ENCODE assay signal across 12 cellular contexts in the genomic region with DNA sequence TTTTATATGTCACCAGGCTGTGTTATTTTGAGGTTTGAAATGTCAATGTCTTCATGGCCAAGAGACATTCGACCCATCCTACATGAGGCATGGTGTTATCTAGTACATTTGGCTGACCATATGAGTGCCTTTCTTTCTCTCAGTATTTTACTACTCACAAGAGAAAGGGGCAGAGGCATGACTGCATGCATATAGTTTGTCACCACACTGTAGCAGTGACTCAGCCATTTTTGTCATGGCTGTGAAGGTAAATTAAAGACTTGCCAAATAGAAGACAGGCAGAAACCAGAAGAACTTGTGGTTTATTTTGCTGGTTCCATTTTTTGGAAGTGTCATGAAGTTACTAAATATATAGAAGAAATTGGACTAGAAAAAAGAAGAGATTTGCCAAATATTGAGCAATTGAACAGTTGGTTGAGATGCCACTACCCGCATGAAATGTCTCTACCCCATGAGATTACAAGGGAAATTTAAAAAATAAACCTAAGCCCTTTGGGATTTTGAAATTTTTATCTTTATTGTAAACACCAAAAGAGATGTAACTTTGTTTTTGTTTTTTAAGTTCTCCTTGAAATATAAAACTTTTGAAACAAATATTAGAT.
DNase-seq lines count a peak whose midpoint lies in the region; FAIRE-seq and TF ChIP-seq lines count a peak whose summit lies in the region.
"Had no signal": no experiment of that assay in that cellular context is flagged by ENCODE, and none has a peak within 500 bp of the region (broad histone marks: within the 10 kb centered on the region; RNA-seq: fewer than 3 reads in every experiment).

No MANE protein-coding gene starts in this region.

- TF ChIP-seq CTCF in NB4 (IDR thresholded peaks at IDR 0.05; ENCODE audit: low read depth, low read length) (no peak), osteocyte (IDR thresholded peaks at IDR 0.05) (no peak), testis (IDR thresholded peaks at IDR 0.05) (no peak)

- FAIRE-seq in colon (lab: Jason Lieb, UNC), result peak; percentile 43

- intact Hi-C loops in testis (cut with DNase I; ENCODE audit: low total_unique reads), result no loop called here

- no peaks in the 10 kb centered on the region for H3K4me1 Mint-ChIP-seq in osteocyte (ENCODE audit: unreplicated experiment)

- no peaks in the 10 kb centered on the region for H3K27me3 Mint-ChIP-seq in osteocyte (ENCODE audit: unreplicated experiment)
- H3K27me3 Mint-ChIP-seq: activated B cell treated with CpG ODN at 0.5 μM for 24 hours; dendritic cell treated with granulocyte-macrophage colony-stimulating factor and Interleukin-4, amounts not matched to agents 40 ng/mL and 50 ng/mL, for 4 days had no signal

- H3K4me3 Mint-ChIP-seq in osteocyte (ENCODE audit: unreplicated experiment), result no peak overlapping the region
- H3K4me3 Mint-ChIP-seq: activated B cell treated with CpG ODN at 0.5 μM for 24 hours; dendritic cell treated with granulocyte-macrophage colony-stimulating factor and Interleukin-4, amounts not matched to agents 40 ng/mL and 50 ng/mL, for 4 days had no signal

- no peaks in the 10 kb centered on the region for H3K9me3 Mint-ChIP-seq in osteocyte (ENCODE audit: unreplicated experiment)
- H3K9me3 Mint-ChIP-seq: activated B cell treated with CpG ODN at 0.5 μM for 24 hours; dendritic cell treated with granulocyte-macrophage colony-stimulating factor and Interleukin-4, amounts not matched to agents 40 ng/mL and 50 ng/mL, for 4 days had no signal

- peaks cover 40% of the 10 kb centered on the region for H3K36me3 Mint-ChIP-seq in osteocyte (ENCODE audit: unreplicated experiment)

- no peak overlapping the region for H3K27ac ChIP-seq in testis

- peaks cover 4% of the 10 kb centered on the region for H3K4me1 ChIP-seq in testis

- WGBS in testis, 2 donors, result 77 to 83% methylated on average over 2 of the region's 2 CpGs

- H3K4me3 ChIP-seq in NB4 (ENCODE audit: low read depth, low read length) (no peak overlapping the region), testis (no peak overlapping the region)

- CTCF ChIA-PET in HEK293T (lab: Yijun Ruan, JAX), result no interaction called here

- H3K27ac Mint-ChIP-seq in osteocyte (ENCODE audit: unreplicated experiment), result peak overlapping the region; percentile 28
- H3K27ac Mint-ChIP-seq: activated B cell treated with CpG ODN at 0.5 μM for 24 hours; dendritic cell treated with granulocyte-macrophage colony-stimulating factor and Interleukin-4, amounts not matched to agents 40 ng/mL and 50 ng/mL, for 4 days had no signal

- TF ChIP-seq POLR2A in NB4 (IDR thresholded peaks at IDR 0.05; ENCODE audit: extremely low read depth, insufficient read length) (no peak), testis (IDR thresholded peaks at IDR 0.05) (no peak)

- POLR2A ChIA-PET in HEK293T (lab: Yijun Ruan, JAX), result no interaction called here

- H3K9me3 ChIP-seq in testis, result no peaks in the 10 kb centered on the region

- H3K27me3 ChIP-seq in testis, result no peaks in the 10 kb centered on the region

- DNase-seq in ELR (ENCODE audit: low read depth) (peak; percentile 48), NB4 (ENCODE audit: low read depth) (peak; percentile 89), osteocyte (ENCODE audit: extremely low spot score, unreplicated experiment) (no peak), HEK293T (ENCODE audit: extremely low spot score) (no peak), testis (no peak), middle frontal gyrus (ENCODE audit: extremely low spot score, low spot score) (no peak)
- no peak for DNase-seq in stimulated activated CD4-positive, alpha-beta T cell treated with anti-CD3 and anti-CD28 coated beads, Interleukin-4, amount 100 ng/mL, for 4 hours
- DNase-seq: activated B cell treated with CpG ODN at 0.5 μM for 24 hours, DMS153, NCI-H1105 treated with DMSO at 0.1 percent for 48 hours had no signal

- no peaks in the 10 kb centered on the region for H3K36me3 ChIP-seq in testis (ENCODE audit: low read depth, missing control alignments)

TF ChIP-seq in HEK293T, 16 proteins besides CTCF, POLR2A, EP300 and RAD21:
- TF ChIP-seq SUZ12 (IDR thresholded peaks at IDR 0.05) (no peak), LEF1 (IDR thresholded peaks at IDR 0.05; ENCODE audit: borderline replicate concordance) (no peak), ZNF384 (IDR thresholded peaks at IDR 0.05) (no peak)

Comparison
In these comparisons a context has a peak if more than half of its experiments do, and no peak if none do; other contexts are left out.
1. DNase-seq: peak in ELR (single experiment) and NB4 (single experiment); none in osteocyte (single experiment), HEK293T (single experiment), testis (single experiment), middle frontal gyrus (single experiment) and stimulated activated CD4-positive, alpha-beta T cell treated with anti-CD3 and anti-CD28 coated beads, Interleukin-4, amount 100 ng/mL, for 4 hours (0 of 2).